In the genomic region with DNA sequence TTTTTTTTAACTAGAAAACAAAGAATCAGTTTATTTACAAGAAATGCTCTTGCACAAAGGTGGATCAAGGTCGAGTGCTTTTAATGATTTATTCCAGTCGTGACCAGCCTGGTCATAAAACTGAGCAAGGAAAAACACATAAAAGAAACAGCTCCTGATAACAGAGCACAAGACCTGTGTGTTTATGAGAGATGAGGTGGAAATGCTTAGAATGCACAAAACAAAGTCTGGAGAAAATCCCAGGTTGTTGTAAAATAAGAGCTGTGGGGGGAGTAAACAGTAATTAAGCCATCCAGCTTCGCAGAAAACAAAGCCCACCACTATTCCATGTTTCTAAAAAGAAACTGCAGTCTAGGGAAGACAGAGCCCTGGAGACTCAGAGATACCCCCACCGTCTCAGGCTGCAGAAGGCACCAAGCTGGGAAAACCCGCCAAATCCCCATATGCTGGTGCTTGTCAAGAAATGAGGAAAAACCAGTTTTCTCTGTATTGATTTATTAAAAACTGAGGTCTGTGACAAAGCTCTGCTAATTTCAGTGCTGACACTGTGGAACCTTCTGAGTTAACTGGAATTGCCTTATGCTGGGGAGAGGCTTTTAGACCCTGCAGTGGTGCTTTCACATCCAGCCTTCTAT, we compare ENCODE assay signal across 16 cellular contexts.
DNase-seq lines count a peak whose midpoint lies in the region; ATAC-seq, FAIRE-seq and TF ChIP-seq lines count a peak whose summit lies in the region.
"Had no signal": no experiment of that assay in that cellular context is flagged by ENCODE, and none has a peak within 500 bp of the region (broad histone marks: within the 10 kb centered on the region; RNA-seq: fewer than 3 reads in every experiment).

No MANE protein-coding gene starts in this region.

- H3K4me1 ChIP-seq in pancreas = peaks cover 25 to 45% (median 26%) of the 10 kb centered on the region in 3 donors
- H3K4me1 ChIP-seq: left lung had no signal

- no peaks in the 10 kb centered on the region for H3K36me3 ChIP-seq in pancreas
- H3K36me3 ChIP-seq: left lung, right atrium auricular region, stomach had no signal

- peak overlapping the region in 3 of 4 donors; percentile 41 to 62 (median 53) for H3K27ac ChIP-seq in pancreas
- H3K27ac ChIP-seq: left lung, right atrium auricular region, stomach had no signal

- H3K9me3 ChIP-seq in pancreas = no peaks in the 10 kb centered on the region
- H3K9me3 ChIP-seq: left lung, right atrium auricular region, stomach had no signal

- peak; percentile 32 for DNase-seq in Calu3
- peak; percentile 14 for DNase-seq in LNCaP clone FGC (ENCODE audit: low read depth)
- peak in 4 of 6 donors; percentile 59 to 67 (median 62) for DNase-seq in pancreas
- no peak for DNase-seq in DMS 273 treated with DMSO at 0.1 percent for 48 hours (lab: John Stamatoyannopoulos, UW)
- DNase-seq in effector CD4-positive, alpha-beta T cell = no peak
- DNase-seq: left lung, NCI-H1436, NCI-H82, stomach, T1000 had no signal

- no peaks in the 10 kb centered on the region for H3K27me3 Mint-ChIP-seq in Calu3 (ENCODE audit: unreplicated experiment)

- H3K27ac Mint-ChIP-seq in Calu3 (ENCODE audit: unreplicated experiment) = no peak overlapping the region

- WGBS in pancreas, 2 donors = 11 to 12% methylated on average over 5 of the region's 5 CpGs

- peaks cover 4% of the 10 kb centered on the region for H3K9me3 Mint-ChIP-seq in Calu3 (ENCODE audit: low read depth, unreplicated experiment)

- H3K36me3 Mint-ChIP-seq in Calu3 (ENCODE audit: insufficient read depth, unreplicated experiment) = no peaks in the 10 kb centered on the region

- TF ChIP-seq CTCF in Calu3 (IDR thresholded peaks at IDR 0.05; ENCODE audit: unreplicated experiment) (no peak), LNCaP clone FGC (IDR thresholded peaks at IDR 0.05; ENCODE audit: control insufficient read depth, extremely low read depth, insufficient read depth) (no peak), pancreas (IDR thresholded peaks at IDR 0.05) (no peak)

- intact Hi-C loops in Calu3 (cut with micrococcal nuclease; ENCODE audit: unreplicated experiment) = no loop called here
- intact Hi-C loops in pancreas (cut with DNase I) = no loop called here

- no peak overlapping the region for H3K4me3 Mint-ChIP-seq in Calu3 (ENCODE audit: low read depth, unreplicated experiment)

- H3K4me3 ChIP-seq in LNCaP clone FGC (ENCODE audit: low read depth, low read length) (no peak overlapping the region), pancreas (peak overlapping the region in 1 of 4 donors; percentile 14)
- H3K4me3 ChIP-seq: left lung, right atrium auricular region, stomach had no signal

- FAIRE-seq in endometrium (lab: Jason Lieb, UNC) = peak; percentile 87
- FAIRE-seq in pancreas (lab: Jason Lieb, UNC) = no peak
- FAIRE-seq: astrocyte, colon had no signal

- H3K4me1 Mint-ChIP-seq in Calu3 (ENCODE audit: low read depth, unreplicated experiment) = peaks cover 16% of the 10 kb centered on the region

- ATAC-seq in pancreas (peak; percentile 70 to 80 (median 73)), GM21423 (IDR thresholded peaks at IDR 0.05; ENCODE audit: unreplicated experiment) (no peak)
- ATAC-seq: left lung, Panc1 had no signal

- CTCF ChIA-PET in Calu3 (lab: Charles Lee) = interaction anchor here (0.7 kb wide), 1 partner anchor 8 kb away, joined by 3 read pairs; no protein-coding TSS in a partner anchor

- BruUV-seq in Calu3 (replicated peaks; lab: Mats Ljungman, UMichigan) = no TSS peak

- no peaks in the 10 kb centered on the region for H3K27me3 ChIP-seq in pancreas
- H3K27me3 ChIP-seq: right atrium auricular region, stomach had no signal

Comparison
In these comparisons a context has a peak if more than half of its experiments do, and no peak if none do; other contexts are left out.
1. DNase-seq: peak in Calu3 (single experiment), LNCaP clone FGC (single experiment) and pancreas (4 of 6); none in DMS 273 treated with DMSO at 0.1 percent for 48 hours (single experiment) and effector CD4-positive, alpha-beta T cell (single experiment).